In genomic region chr7:114567416-114567815, GRCh38 we compare ENCODE assay signal across 1 cellular context.
TF ChIP-seq lines count a peak whose summit lies in the region.

No MANE protein-coding gene starts in this region.

TF ChIP-seq in GM12878, 131 proteins besides CTCF, POLR2A, EP300 and RAD21 (continued from another document):
- TF ChIP-seq ZNF592 (IDR thresholded peaks at IDR 0.05) (no peak), CREM (IDR thresholded peaks at IDR 0.05; ENCODE audit: low read depth) (no peak), ZNF384 (IDR thresholded peaks at IDR 0.05; ENCODE audit: borderline replicate concordance, low read depth, low read length) (no peak), TCF3 (IDR thresholded peaks at IDR 0.05; ENCODE audit: borderline replicate concordance, insufficient read depth, low read depth, low read length) (no peak), ESRRA (IDR thresholded peaks at IDR 0.05; ENCODE audit: low read length) (no peak), USF2 (IDR thresholded peaks at IDR 0.05; ENCODE audit: borderline replicate concordance, low read depth, low read length) (no peak), BCL11A (IDR thresholded peaks at IDR 0.05; ENCODE audit: low read depth, low read length) (no peak), NR2F1 (conservative IDR thresholded peaks at IDR 0.05) (no peak)
TF ChIP-seq in GM12878: peak in this region for 0.
